Comparison of ENCODE assay signal across 26 cellular contexts in the genomic region with DNA sequence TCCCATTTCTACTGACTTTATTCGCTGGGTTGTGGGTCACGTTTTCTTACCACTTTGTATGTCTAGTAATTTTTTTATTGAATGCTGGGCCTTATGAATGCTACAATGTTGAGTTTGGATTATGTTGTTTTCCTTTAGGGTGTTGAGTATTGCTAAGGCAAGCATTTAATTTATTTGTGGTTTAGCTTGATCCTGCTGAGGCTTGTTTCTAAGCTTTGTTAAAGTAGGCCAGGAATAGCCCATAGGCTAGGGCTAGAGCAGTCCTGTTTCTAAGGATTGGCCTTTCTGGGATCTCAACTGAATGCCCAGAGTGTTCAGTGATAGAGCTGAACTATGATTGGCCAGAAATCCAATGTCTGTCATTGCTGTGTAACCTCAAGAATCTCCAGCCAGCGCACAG.
"Had no signal": no experiment of that assay in that cellular context is flagged by ENCODE, and none has a peak within 500 bp of the region (broad histone marks: within the 10 kb centered on the region; RNA-seq: fewer than 3 reads in every experiment).

No MANE protein-coding gene starts in this region.

- DNase-seq: activated CD4-positive, alpha-beta memory T cell treated with anti-CD3 and anti-CD28 coated beads for 36 hours; activated CD4-positive, alpha-beta T cell treated with anti-CD3 and anti-CD28 coated beads for 48 hours; activated CD4-positive, CD25-positive, alpha-beta regulatory T cell treated with anti-CD3 and anti-CD28 coated beads, Interleukin-2, amount 50 U/mL, for 72 hours; activated CD8-positive, alpha-beta memory T cell treated with anti-CD3 and anti-CD28 coated beads for 24 hours; activated effector memory CD4-positive, alpha-beta T cell treated with anti-CD3 and anti-CD28 coated beads, Interleukin-2, amount 50 U/mL, for 16 hours; activated naive CD4-positive, alpha-beta T cell treated with Interleukin-2 at 50 U/mL for 16 hours; activated naive CD8-positive, alpha-beta T cell treated with anti-CD3 and anti-CD28 coated beads, Interleukin-2, amount 50 U/mL, for 24 hours; activated T-cell treated with anti-CD3 and anti-CD28 coated beads, Interleukin-2, amount 50 U/mL, for 4 hours; amygdala; central memory CD4-positive, alpha-beta T cell; MM.1S; NCI-H1105; NCI-H1436; NCI-H1694 treated with DMSO at 0.1 percent for 48 hours; NCI-H2029 treated with DMSO at 0.1 percent for 48 hours; NCI-H510A treated with DMSO at 0.1 percent for 48 hours; NCI-H69; NK-92 treated with Interleukin-12 subunit alpha and Interleukin-12 subunit beta, amount 100 ng/mL, for 24 hours; OCI-M1; Peyer's patch; SHP77 had no signal

- H3K4me1 ChIP-seq: Peyer's patch, SJSA1 had no signal

- H3K4me3 Mint-ChIP-seq: activated CD4-positive, alpha-beta memory T cell treated with anti-CD3 and anti-CD28 coated beads for 36 hours; activated naive CD8-positive, alpha-beta T cell treated with anti-CD3 and anti-CD28 coated beads, Interleukin-2, amount 50 U/mL, for 24 hours; activated T-cell treated with anti-CD3 and anti-CD28 coated beads, Interleukin-2, amount 50 U/mL, for 4 hours; T-helper 1 cell treated with Interleukin-12 subunit alpha and Interleukin-12 subunit beta and Interleukin-4 antibody, amounts not matched to agents 30 μg/mL and 1 μg/mL, for 36 hours; WTC11 had no signal

- H3K9me3 Mint-ChIP-seq: activated CD4-positive, alpha-beta memory T cell treated with anti-CD3 and anti-CD28 coated beads for 36 hours; activated naive CD4-positive, alpha-beta T cell treated with anti-CD3 and anti-CD28 coated beads, Interleukin-2, amount 50 U/mL, for 72 hours; activated naive CD8-positive, alpha-beta T cell treated with anti-CD3 and anti-CD28 coated beads, Interleukin-2, amount 50 U/mL, for 24 hours; activated T-cell treated with anti-CD3 and anti-CD28 coated beads, Interleukin-2, amount 50 U/mL, for 4 hours; T-helper 1 cell treated with Interleukin-12 subunit alpha and Interleukin-12 subunit beta and Interleukin-4 antibody, amounts not matched to agents 30 μg/mL and 1 μg/mL, for 36 hours had no signal

- H3K4me1 Mint-ChIP-seq: activated naive CD8-positive, alpha-beta T cell treated with anti-CD3 and anti-CD28 coated beads, Interleukin-2, amount 50 U/mL, for 24 hours had no signal

- H3K4me3 ChIP-seq: Peyer's patch, SJSA1 had no signal

- H3K36me3 Mint-ChIP-seq: activated CD4-positive, alpha-beta memory T cell treated with anti-CD3 and anti-CD28 coated beads for 36 hours; activated naive CD4-positive, alpha-beta T cell treated with anti-CD3 and anti-CD28 coated beads, Interleukin-2, amount 50 U/mL, for 72 hours; WTC11 had no signal

- H3K9me3 ChIP-seq: Peyer's patch, SJSA1 had no signal

- H3K27ac ChIP-seq: Peyer's patch, SJSA1 had no signal

- H3K27me3 ChIP-seq: Peyer's patch had no signal

- ATAC-seq: activated naive CD4-positive, alpha-beta T cell treated with anti-CD3 and anti-CD28 coated beads, Interleukin-2, amount 50 U/mL, for 72 hours; activated naive CD8-positive, alpha-beta T cell treated with anti-CD3 and anti-CD28 coated beads, Interleukin-2, amount 50 U/mL, for 24 hours; activated T-cell treated with anti-CD3 and anti-CD28 coated beads, Interleukin-2, amount 50 U/mL, for 4 hours; SK-N-SH treated with all-trans-retinoic acid at 6 μM for 48 hours; WTC11 had no signal

- H3K27ac Mint-ChIP-seq: activated CD4-positive, alpha-beta memory T cell treated with anti-CD3 and anti-CD28 coated beads for 36 hours; activated naive CD4-positive, alpha-beta T cell treated with anti-CD3 and anti-CD28 coated beads, Interleukin-2, amount 50 U/mL, for 72 hours; activated naive CD8-positive, alpha-beta T cell treated with anti-CD3 and anti-CD28 coated beads, Interleukin-2, amount 50 U/mL, for 24 hours; T-helper 1 cell treated with Interleukin-12 subunit alpha and Interleukin-12 subunit beta and Interleukin-4 antibody, amounts not matched to agents 30 μg/mL and 1 μg/mL, for 36 hours; WTC11 had no signal

- H3K36me3 ChIP-seq: Peyer's patch, SJSA1 had no signal
